ENCODE assay signal across 8 cellular contexts in the genomic region with DNA sequence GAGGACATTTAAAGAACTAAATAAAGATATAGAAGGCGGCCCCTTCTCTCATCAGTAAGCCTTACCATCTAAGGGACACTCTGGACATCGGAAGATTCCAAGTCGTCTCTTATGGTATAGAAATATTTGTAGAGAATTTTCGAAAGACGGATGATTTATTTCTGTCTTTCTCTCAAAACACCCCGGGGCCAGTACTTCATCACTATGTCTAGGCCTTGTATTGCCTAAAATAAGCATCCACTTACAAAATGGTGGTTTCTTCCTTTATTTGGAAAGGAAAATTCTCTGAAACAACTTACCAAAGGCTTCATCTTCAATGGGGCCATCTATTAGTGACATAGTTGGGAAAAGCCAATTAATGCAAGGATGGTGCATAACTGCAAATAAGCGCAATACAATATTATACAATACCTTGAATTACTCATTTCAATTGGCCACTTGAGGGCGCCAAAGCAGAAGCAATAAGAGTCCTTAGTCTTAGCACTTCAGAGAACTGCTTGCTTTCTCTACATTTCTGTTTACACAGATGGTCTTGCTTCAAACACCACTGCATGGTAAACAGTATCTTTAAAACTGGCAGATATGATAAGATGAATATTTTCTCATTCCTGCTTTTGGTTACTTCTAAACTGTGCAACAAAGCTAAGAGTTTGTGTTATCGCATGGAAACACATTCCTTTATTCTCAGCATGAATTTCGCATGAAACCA.
DNase-seq lines count a peak whose midpoint lies in the region; ATAC-seq and TF ChIP-seq lines count a peak whose summit lies in the region.

No MANE protein-coding gene starts in this region.

- H3K4me1 ChIP-seq in BE2C, result peaks cover 18% of the 10 kb centered on the region

- no peak overlapping the region for H3K4me3 ChIP-seq in BE2C (ENCODE audit: low read depth, low read length)

- peak; percentile 74 for TF ChIP-seq CTCF in BE2C (IDR thresholded peaks at IDR 0.05; ENCODE audit: low read depth, low read length)

- H3K36me3 ChIP-seq in BE2C, result no peaks in the 10 kb centered on the region

- H3K27me3 ChIP-seq in BE2C, result no peaks in the 10 kb centered on the region

- ATAC-seq in GM18909 (IDR thresholded peaks at IDR 0.05; ENCODE audit: poor library complexity, unreplicated experiment), result peak; percentile 95
- peak; percentile 96 for ATAC-seq in HG03159 (IDR thresholded peaks at IDR 0.05; ENCODE audit: unreplicated experiment)

- no peaks in the 10 kb centered on the region for H3K9me3 ChIP-seq in BE2C

- DNase-seq in BE2C (peak; percentile 80), NCI-H460 (ENCODE audit: extremely low read depth, low read depth) (peak; percentile 61), dermis microvascular lymphatic vessel endothelial cell (ENCODE audit: low read depth in 2 of 2) (peak; percentile 65 to 80), medulla oblongata (ENCODE audit: extremely low spot score) (peak; percentile 86)
- DNase-seq in activated CD4-positive, alpha-beta T cell treated with anti-CD3 and anti-CD28 coated beads, Interleukin-2, amount 50 U/mL, for 1 hour, result peak; percentile 60
- peak; percentile 19 to 33 for DNase-seq in stimulated activated CD8-positive, alpha-beta memory T cell treated with anti-CD3 and anti-CD28 coated beads, Interleukin-2, amount 100 ng/mL, for 48 hours (ENCODE audit: low read depth in 2 of 2)

Comparison
In these comparisons a context has a peak if more than half of its experiments do, and no peak if none do; other contexts are left out.
1. DNase-seq: peak in every context shown above with its lines; median percentile 86 in medulla oblongata; 80 in BE2C; 72 in dermis microvascular lymphatic vessel endothelial cell; 61 in NCI-H460; 60 in activated CD4-positive, alpha-beta T cell treated with anti-CD3 and anti-CD28 coated beads, Interleukin-2, amount 50 U/mL, for 1 hour; 26 in stimulated activated CD8-positive, alpha-beta memory T cell treated with anti-CD3 and anti-CD28 coated beads, Interleukin-2, amount 100 ng/mL, for 48 hours.